ENCODE assay signal across 14 cellular contexts in genomic region chr2:113510913-113511312, GRCh38. TPM values are rescaled to one million over a fixed set of nuclear protein-coding genes. Genes with fewer than 3 reads are reported as not detected.
DNase-seq lines count a peak whose midpoint lies in the region; ATAC-seq, FAIRE-seq and TF ChIP-seq lines count a peak whose summit lies in the region.
"Not testable (repeated sequence)": the region's sequence is repeated elsewhere in the genome, so short reads cannot be mapped to it uniquely, and the experiment has no call there.
"Had no signal": no experiment of that assay in that cellular context is flagged by ENCODE, and none has a peak within 500 bp of the region (broad histone marks: within the 10 kb centered on the region; RNA-seq: fewer than 3 reads in every experiment).

No MANE protein-coding gene starts in this region.

- not testable (repeated sequence) for H4K20me1 ChIP-seq in K562 (replicated peaks; ENCODE audit: control insufficient read depth, insufficient read depth, low read length)

- H3K4me2 ChIP-seq in K562 (ENCODE audit: insufficient read depth, low read length): not testable (repeated sequence)

- not testable (repeated sequence) for H3K4me3 ChIP-seq in K562; pancreas; small intestine (ENCODE audit: low read depth in 1 of 2, low read length in 2 of 2)

- not testable (repeated sequence) for H3K9ac ChIP-seq in K562 (ENCODE audit: insufficient read depth in 1 of 2, low read depth in 2 of 2, low read length in 2 of 2)

- TF ChIP-seq RAD21 in K562 (CRISPR knock-in tag; conservative IDR thresholded peaks at IDR 0.05 in 1 of 2, IDR thresholded peaks at IDR 0.05 in 1 of 2): not testable (repeated sequence)

- not testable (repeated sequence) for TF ChIP-seq POLR2A in K562 (conservative IDR thresholded peaks at IDR 0.05)

- in situ Hi-C loops in K562 (cut with MboI): not testable (repeated sequence)

- CTCF ChIA-PET in K562 (lab: Yijun Ruan, JAX; ENCODE audit: low intra/inter-chr PET ratio): not testable (repeated sequence)

- not testable (repeated sequence) for H3K36me3 ChIP-seq in K562 (ENCODE audit: control insufficient read depth, insufficient read depth, low read length); pancreas; small intestine (ENCODE audit: control insufficient read depth in 2 of 2, insufficient read depth in 2 of 2, low read length in 2 of 2)

- intact Hi-C loops in K562 (cut with micrococcal nuclease); pancreas (cut with DNase I): not testable (repeated sequence)

- no CpG with 5 or more reads among the region's 3 CpGs for WGBS in K562 (ENCODE audit: insufficient coverage, low coverage, missing lambda C conversion rate)
- WGBS in pancreas, 2 donors: 50 to 62% methylated on average over 1 to 2 of the region's 3 CpGs
- 50 to 68% methylated on average over 1 to 2 of the region's 3 CpGs; no CpG with 5 or more reads in 1 of the 3 donors for WGBS in small intestine, 3 donors

- DNase-seq in RCC 7860 (ENCODE audit: low spot score); K562 (ENCODE audit: extremely low read depth in 1 of 4, low spot score in 3 of 4); pancreas; small intestine: not testable (repeated sequence)

- not testable (repeated sequence) for H2AFZ ChIP-seq in K562 (ENCODE audit: low read depth, low read length)

- not testable (repeated sequence) for H3K79me2 ChIP-seq in K562 (ENCODE audit: control insufficient read depth, insufficient read depth, low read length)

- H3K4me1 ChIP-seq in K562 (replicated peaks in 1 of 2; ENCODE audit: control insufficient read depth in 2 of 2, insufficient read depth in 2 of 2, low read length in 2 of 2); pancreas; small intestine (ENCODE audit: control insufficient read depth in 2 of 2, insufficient read depth in 1 of 2, low read depth in 1 of 2, low read length in 1 of 2): not testable (repeated sequence)

- not testable (repeated sequence) for BruUV-seq in K562 (replicated peaks; lab: Mats Ljungman, UMichigan)

- not testable (repeated sequence) for H3K27me3 ChIP-seq in K562 (ENCODE audit: control insufficient read depth in 2 of 2, insufficient read depth in 2 of 2, low read length in 2 of 2); pancreas; small intestine (ENCODE audit: control insufficient read depth in 2 of 2, insufficient read depth in 2 of 2, low read length in 2 of 2)

- not testable (repeated sequence) for ATAC-seq in K562, pancreas

- TF ChIP-seq CTCF in K562 (IDR thresholded peaks at IDR 0.05 in 2 of 3, conservative IDR thresholded peaks at IDR 0.05 in 1 of 3; ENCODE audit: insufficient read depth in 2 of 3, low read depth in 1 of 3, low read length in 3 of 3); pancreas (IDR thresholded peaks at IDR 0.05): not testable (repeated sequence)

- not testable (repeated sequence) for TF ChIP-seq EP300 in K562 (IDR thresholded peaks at IDR 0.05; ENCODE audit: low read length)

- not testable (repeated sequence) for H3K9me3 ChIP-seq in K562 (replicated peaks; ENCODE audit: control insufficient read depth, insufficient read depth, low read depth, low read length); pancreas; small intestine (ENCODE audit: control insufficient read depth, low read depth)

- not testable (repeated sequence) for H3K9me1 ChIP-seq in K562 (ENCODE audit: control insufficient read depth, insufficient read depth, low read length)

- POLR2A ChIA-PET in K562 (lab: Yijun Ruan, JAX): not testable (repeated sequence)

- FAIRE-seq in RCC 7860 (lab: Jason Lieb, UNC) (peak; percentile 63), colon (lab: Jason Lieb, UNC) (peak; percentile 94), endometrium (lab: Jason Lieb, UNC) (peak; percentile 78), pancreas (lab: Jason Lieb, UNC) (peak; percentile 88), small intestine (lab: Jason Lieb, UNC) (peak; percentile 47)
- FAIRE-seq in K562 (lab: Jason Lieb, UNC): not testable (repeated sequence)

- not testable (repeated sequence) for H3K27ac ChIP-seq in K562 (ENCODE audit: extremely low read depth, low read depth, low read length); pancreas; small intestine (ENCODE audit: low read depth in 1 of 2, low read length in 1 of 2)

TF ChIP-seq in K562, 482 proteins besides CTCF, POLR2A, EP300 and RAD21:
- TF ChIP-seq SAFB (IDR thresholded peaks at IDR 0.05; ENCODE audit: borderline replicate concordance, low read depth, low read length): 0 out of 2 replicates have a peak, but pooled peaks have one; percentile 19
- TF ChIP-seq DACH1 (IDR thresholded peaks at IDR 0.05; ENCODE audit: partially characterized antibody): peak; percentile 99
- TF ChIP-seq CXXC5 (CRISPR knock-in tag; IDR thresholded peaks at IDR 0.05): 0 out of 2 replicates have a peak, but pooled peaks have one; percentile 12
- 0 out of 4 replicates have a peak, but pooled peaks of 1 of the 2 experiments have one; percentile 46 for TF ChIP-seq MCM7 (IDR thresholded peaks at IDR 0.05)
- TF ChIP-seq GATAD2B (IDR thresholded peaks at IDR 0.05; ENCODE audit: borderline replicate concordance): peak; percentile 34; the same call in 1 of the 2 replicates

RNA-seq across cellular contexts. Expression of gene FOXD4L1, which starts 12.4 kb away (rescaled TPM):
- total RNA-seq in K562 (2011; cell fraction: chromatin; rRNA removed; ENCODE audit: low replicate concordance): 1.3 TPM in 2 replicates
- 1.1 and 1.2 TPM in 2 replicates for total RNA-seq in K562 (2011; cell fraction: nucleolus; rRNA removed)
- 0.84 and 1.1 TPM in 2 replicates for total RNA-seq in K562 (2011; cell fraction: nucleoplasm; rRNA removed)
- 0.24 and 0.32 TPM in 2 replicates for total RNA-seq in K562 (2014; rRNA removed)
- 0.10 and 0.22 TPM in 2 replicates for total RNA-seq in K562 (2014; rRNA removed; fragmentation: Illumina TruSeq; extraction: Trizol)
- total RNA-seq in K562 (2015; rRNA removed; fragmentation: Illumina TruSeq; extraction: Trizol): 0.34 and 0.47 TPM in 2 replicates
- 0.16 and 0.20 TPM in 2 replicates for total RNA-seq in K562 (2021)
- polyA plus RNA-seq in K562 (2011; rRNA removed): 0.19 and 0.21 TPM in 2 replicates
- polyA plus RNA-seq in K562 (2011; cell fraction: cytosol; rRNA removed): 0.06 and 0.34 TPM in 2 replicates
- 0.41 and 0.85 TPM in 2 replicates for polyA plus RNA-seq in K562 (2011; cell fraction: nucleus; rRNA removed)
- polyA plus RNA-seq in K562 (2012): 0.23 and 0.37 TPM in 2 replicates
- polyA plus RNA-seq in K562 (2014; fragmentation: Illumina TruSeq; extraction: Trizol): 0.06 and 0.25 TPM in 2 replicates
- polyA plus RNA-seq in K562 (2014; fragmentation: Nextera tagmentation; extraction: Ambion mirVana): not detected
- polyA plus RNA-seq in K562 (2014; rRNA removed): 0.42 and 0.73 TPM in 2 replicates
- 0.28 and 0.30 TPM in 2 replicates for polyA minus RNA-seq in K562 (2011; rRNA and poly(A)+ RNA removed)
- not detected in 2 replicates for polyA minus RNA-seq in K562 (2011; cell fraction: cytosol; rRNA and poly(A)+ RNA removed)
- 0.56 and 1.1 TPM in 2 replicates for polyA minus RNA-seq in K562 (2011; cell fraction: nucleus; rRNA and poly(A)+ RNA removed)
- total RNA-seq in pancreas: under 1 TPM in 3 of 6 donors, not detected in 3; 0.08 to 0.19 (median 0.15) TPM
- under 1 TPM; 0.19 to 0.57 TPM for polyA plus RNA-seq in pancreas
- under 1 TPM in 2 of 3 donors, not detected in 1; 0.06 to 0.45 TPM for polyA plus RNA-seq in small intestine
- total RNA-seq: A172; A673; CD4-positive, alpha-beta T cell; CD4-positive, CD25-positive, alpha-beta regulatory T cell; CD8-positive, alpha-beta T cell had no signal
- polyA plus RNA-seq: CD14-positive monocyte; CD4-positive, alpha-beta memory T cell; CD8-positive, alpha-beta memory T cell had no signal
